1 cellular context compared by ENCODE assay signal in the genomic region with DNA sequence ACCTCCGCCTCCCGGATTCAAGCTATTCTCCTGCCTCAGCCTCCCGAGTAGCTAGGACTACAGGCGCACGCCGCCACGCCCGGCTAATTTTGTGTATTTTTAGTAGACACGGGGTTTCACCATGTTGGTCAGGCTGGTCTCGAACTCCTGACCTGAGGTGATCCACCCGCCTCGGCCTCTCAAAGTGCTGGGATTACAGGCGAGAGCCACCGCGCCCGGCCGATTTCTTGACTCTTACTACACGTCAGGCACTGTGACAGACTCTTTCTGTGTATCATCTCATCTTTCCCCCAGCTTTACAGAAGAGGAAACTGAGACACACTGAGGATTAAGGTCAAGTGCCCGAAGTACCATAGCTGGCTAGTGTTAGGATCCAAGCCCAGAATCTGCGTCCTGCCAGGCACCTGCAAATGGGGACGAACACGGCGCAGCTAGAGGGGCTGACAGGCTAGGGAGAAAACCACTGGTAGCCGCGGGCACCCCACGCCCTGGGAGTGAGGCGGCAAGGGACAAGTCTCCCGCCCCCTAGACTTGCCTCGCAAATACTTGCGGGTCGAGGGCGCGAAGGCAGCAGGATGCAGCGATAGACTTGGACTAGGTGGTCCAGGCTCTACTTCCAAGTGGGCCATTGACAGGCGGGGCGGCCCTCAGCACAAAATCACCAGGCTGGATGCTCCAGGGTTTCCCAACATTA.
TF ChIP-seq lines count a peak whose summit lies in the region.

No MANE protein-coding gene starts in this region.

TF ChIP-seq in H1, 55 proteins besides CTCF, POLR2A, EP300 and RAD21:
- TF ChIP-seq, protein P1, sequence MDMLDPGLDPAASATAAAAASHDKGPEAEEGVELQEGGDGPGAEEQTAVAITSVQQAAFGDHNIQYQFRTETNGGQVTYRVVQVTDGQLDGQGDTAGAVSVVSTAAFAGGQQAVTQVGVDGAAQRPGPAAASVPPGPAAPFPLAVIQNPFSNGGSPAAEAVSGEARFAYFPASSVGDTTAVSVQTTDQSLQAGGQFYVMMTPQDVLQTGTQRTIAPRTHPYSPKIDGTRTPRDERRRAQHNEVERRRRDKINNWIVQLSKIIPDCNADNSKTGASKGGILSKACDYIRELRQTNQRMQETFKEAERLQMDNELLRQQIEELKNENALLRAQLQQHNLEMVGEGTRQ (IDR thresholded peaks at IDR 0.05; ENCODE audit: low read length): no peak
- TF ChIP-seq HDAC6 (IDR thresholded peaks at IDR 0.05; ENCODE audit: low read depth, low read length) (no peak), EGR1 (IDR thresholded peaks at IDR 0.05; ENCODE audit: borderline replicate concordance, low read depth, low read length) (no peak), SP4 (IDR thresholded peaks at IDR 0.05; ENCODE audit: low read length) (no peak), MAFK (IDR thresholded peaks at IDR 0.05; ENCODE audit: low read depth, low read length) (no peak), CHD2 (IDR thresholded peaks at IDR 0.05; ENCODE audit: low read length) (no peak), TAF7 (optimal IDR thresholded peaks at IDR 0.05; ENCODE audit: borderline replicate concordance, low read depth, low read length) (no peak), RBBP5 (IDR thresholded peaks at IDR 0.05; ENCODE audit: borderline replicate concordance, low read depth, low read length) (no peak), NANOG (IDR thresholded peaks at IDR 0.05; ENCODE audit: insufficient read depth, low read depth, low read length, poor library complexity, severe bottlenecking) (no peak), HDAC2 (IDR thresholded peaks at IDR 0.05; ENCODE audit: borderline replicate concordance in 1 of 2, low read depth in 2 of 2, low read length in 2 of 2) (no peak), KDM5A (IDR thresholded peaks at IDR 0.05; ENCODE audit: low read length) (no peak), KDM1A (IDR thresholded peaks at IDR 0.05; ENCODE audit: borderline replicate concordance, low read length) (no peak), KDM4A (IDR thresholded peaks at IDR 0.05; ENCODE audit: low read depth, low read length, severe bottlenecking) (no peak)
- TF ChIP-seq, protein P2, sequence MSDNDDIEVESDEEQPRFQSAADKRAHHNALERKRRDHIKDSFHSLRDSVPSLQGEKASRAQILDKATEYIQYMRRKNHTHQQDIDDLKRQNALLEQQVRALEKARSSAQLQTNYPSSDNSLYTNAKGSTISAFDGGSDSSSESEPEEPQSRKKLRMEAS (IDR thresholded peaks at IDR 0.05): no peak
- TF ChIP-seq, protein P3, sequence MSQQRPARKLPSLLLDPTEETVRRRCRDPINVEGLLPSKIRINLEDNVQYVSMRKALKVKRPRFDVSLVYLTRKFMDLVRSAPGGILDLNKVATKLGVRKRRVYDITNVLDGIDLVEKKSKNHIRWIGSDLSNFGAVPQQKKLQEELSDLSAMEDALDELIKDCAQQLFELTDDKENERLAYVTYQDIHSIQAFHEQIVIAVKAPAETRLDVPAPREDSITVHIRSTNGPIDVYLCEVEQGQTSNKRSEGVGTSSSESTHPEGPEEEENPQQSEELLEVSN (IDR thresholded peaks at IDR 0.05): no peak
